Comparison of ENCODE assay signal across 8 cellular contexts in genomic region chr2:175181104-175181876, GRCh38. TPM values are rescaled to one million over a fixed set of nuclear protein-coding genes. Genes with fewer than 3 reads are reported as not detected.
DNase-seq lines count a peak whose midpoint lies in the region; ATAC-seq, FAIRE-seq and TF ChIP-seq lines count a peak whose summit lies in the region.

Gene ATP5MC3 (minus strand): TSS chr2:175181710. CDS start chr2:175181393, 317 bp downstream.

- H2AFZ ChIP-seq in astrocyte (ENCODE audit: low read depth, low read length), result peak within 1 kb of the TSS; percentile 87

- H3K4me3 Mint-ChIP-seq in astrocyte (ENCODE audit: unreplicated experiment), result peak within 1 kb of the TSS; percentile 96

- H3K27me3 Mint-ChIP-seq in astrocyte (ENCODE audit: low read depth, unreplicated experiment), result no peaks in the 10 kb centered on the region

- DNase-seq in NCI-H1930 (lab: John Stamatoyannopoulos, UW) (peak; percentile 89), T-helper 22 cell (ENCODE audit: low read depth) (peak; percentile 79), astrocyte (ENCODE audit: low read depth) (peak; percentile 82), hepatic stellate cell (ENCODE audit: low spot score) (peak; percentile 93), renal cortical epithelial cell (ENCODE audit: low read depth) (peak; percentile 89), OCI-M2 (lab: John Stamatoyannopoulos, UW; ENCODE audit: unreplicated experiment) (no peak)

- H3K27me3 ChIP-seq in astrocyte (ENCODE audit: insufficient read depth, low read length), result no peaks in the 10 kb centered on the region

- no peak for TF ChIP-seq CTCF in astrocyte (IDR thresholded peaks at IDR 0.05; ENCODE audit: insufficient read depth, low read depth, low read length)

- H3K4me2 ChIP-seq in astrocyte (ENCODE audit: low read length), result peak within 1 kb of the TSS; percentile 96

- no peaks in the 10 kb centered on the region for H3K9me3 ChIP-seq in astrocyte (ENCODE audit: insufficient read depth, low read depth, low read length)

- H3K27ac ChIP-seq in astrocyte (ENCODE audit: low read depth, low read length), result peak within 1 kb of the TSS; percentile 82

- peaks cover 38% of the 10 kb centered on the region for H3K79me2 ChIP-seq in astrocyte (ENCODE audit: insufficient read depth, low read length)

- H3K36me3 ChIP-seq in astrocyte (ENCODE audit: insufficient read depth, low read length), result peaks cover 34% of the 10 kb centered on the region

- H3K36me3 Mint-ChIP-seq in astrocyte (ENCODE audit: low read depth, unreplicated experiment), result peaks cover 6% of the 10 kb centered on the region

- peaks cover 6% of the 10 kb centered on the region for H3K4me1 Mint-ChIP-seq in astrocyte (ENCODE audit: low read depth, unreplicated experiment)

- peaks cover 9% of the 10 kb centered on the region for H3K4me1 ChIP-seq in astrocyte (ENCODE audit: insufficient read depth, low read length)

- peaks cover 25% of the 10 kb centered on the region for H4K20me1 ChIP-seq in astrocyte (ENCODE audit: insufficient read depth, low read length)

- peak; percentile 51 for ATAC-seq in GM18499 (IDR thresholded peaks at IDR 0.05; ENCODE audit: insufficient read depth, unreplicated experiment)
- peak; percentile 85 for ATAC-seq in HG02943 (IDR thresholded peaks at IDR 0.05; ENCODE audit: low read depth, unreplicated experiment)

- peak within 1 kb of the TSS; percentile 74 for H3K27ac Mint-ChIP-seq in astrocyte (ENCODE audit: unreplicated experiment)

- peak within 1 kb of the TSS; percentile 84 for H3K4me3 ChIP-seq in astrocyte (ENCODE audit: insufficient read depth, low read depth, low read length)

- H3K9me3 Mint-ChIP-seq in astrocyte (ENCODE audit: unreplicated experiment), result no peaks in the 10 kb centered on the region

- peak within 1 kb of the TSS; percentile 96 for H3K9ac ChIP-seq in astrocyte (ENCODE audit: low read length)

- FAIRE-seq in astrocyte (lab: Jason Lieb, UNC), result no peak

RNA-seq across cellular contexts. Expression of gene ATP5MC3, which starts in this region (rescaled TPM):
- total RNA-seq in astrocyte (273 and 289 TPM in 2 replicates), renal cortical epithelial cell (112 and 142 TPM in 2 replicates)
